Comparison of ENCODE assay signal across 8 cellular contexts in the genomic region with DNA sequence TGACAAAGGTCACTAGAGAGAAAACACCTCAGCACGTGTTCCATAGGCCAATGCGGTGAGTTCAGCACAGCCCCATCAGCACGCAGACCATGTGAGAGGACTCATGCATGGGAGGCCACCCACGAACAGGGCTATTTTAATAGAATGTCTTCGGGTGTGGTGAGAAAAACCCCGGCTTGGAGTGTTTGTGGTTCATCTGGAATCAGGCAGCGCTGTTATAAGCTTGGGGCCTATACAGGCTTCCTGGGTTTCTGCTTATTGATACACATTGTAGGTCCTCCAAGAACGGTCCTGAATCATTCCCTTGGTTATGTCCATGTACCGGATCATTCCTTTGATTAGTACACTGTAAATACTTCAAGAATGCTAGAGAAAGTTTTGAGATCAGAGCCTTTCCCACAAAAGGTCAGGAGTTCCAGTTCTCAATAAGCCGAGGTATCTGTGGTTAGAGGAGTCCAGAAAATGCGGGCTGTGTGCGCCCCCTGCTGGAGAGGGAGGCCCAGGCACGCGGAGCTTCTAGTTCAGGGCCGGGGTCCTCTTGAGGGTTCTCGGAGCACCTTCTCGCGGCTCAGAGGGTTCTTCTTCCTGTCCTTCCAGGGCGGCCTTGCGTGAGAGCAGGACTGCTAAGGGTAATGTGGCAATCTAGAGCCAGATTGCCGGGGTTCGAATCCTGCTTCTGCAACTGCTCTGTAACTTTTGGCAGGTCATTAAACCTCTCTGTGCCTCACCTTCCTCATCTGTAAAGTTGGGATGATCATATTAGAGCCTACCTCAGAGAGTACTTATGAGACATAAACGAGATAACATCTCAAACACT. TPM values are rescaled to one million over a fixed set of nuclear protein-coding genes. Genes with fewer than 3 reads are reported as not detected.
DNase-seq lines count a peak whose midpoint lies in the region; ATAC-seq and TF ChIP-seq lines count a peak whose summit lies in the region.

No MANE protein-coding gene starts in this region.

- DNase-seq in DMS 273 (lab: John Stamatoyannopoulos, UW; ENCODE audit: unreplicated experiment) (peak; percentile 78), HL-60 (ENCODE audit: low read depth in 1 of 2, low spot score in 1 of 2) (peak; percentile 45 to 77), PC-3 (peak; percentile 73), activated T-helper 1 cell treated with Interleukin-2 at 50 U/mL for 16 hours (ENCODE audit: low read depth) (peak; percentile 65), fibroblast of the conjunctiva (ENCODE audit: low read depth) (peak; percentile 66), non-pigmented ciliary epithelial cell (ENCODE audit: low read depth) (peak; percentile 90), superior temporal gyrus (ENCODE audit: extremely low spot score) (peak; percentile 85)

- peaks cover 18% of the 10 kb centered on the region for H3K4me1 ChIP-seq in PC-3 (ENCODE audit: insufficient read depth, low read length)

- no peak overlapping the region for H3K9ac ChIP-seq in PC-3 (ENCODE audit: low read length)

- H3K9me2 ChIP-seq in PC-3 (replicated peaks; ENCODE audit: low read length), result no peaks in the 10 kb centered on the region

- CTCF ChIA-PET in PC-3 (lab: Charles Lee), result no interaction called here

- TF ChIP-seq CTCF in HL-60 (IDR thresholded peaks at IDR 0.05; ENCODE audit: insufficient read depth, low read length) (peak; percentile 84), PC-3 (conservative IDR thresholded peaks at IDR 0.05; ENCODE audit: low read depth, low read length) (peak; percentile 94)

- POLR2A ChIA-PET in PC-3 (lab: Charles Lee; ENCODE audit: unreplicated experiment), result interaction anchor here (0.6 kb wide), 1 partner anchor 44 kb away, joined by 4 read pairs; no protein-coding TSS in a partner anchor

- no peak overlapping the region for H3K27ac ChIP-seq in HL-60 (replicated peaks)
- H3K27ac ChIP-seq in PC-3 (ENCODE audit: low read length), result no peak overlapping the region

- ATAC-seq in GM21367 (IDR thresholded peaks at IDR 0.05; ENCODE audit: unreplicated experiment) (peak; percentile 81), PC-3 (peak; percentile 67)

- H3K4me3 ChIP-seq in HL-60 (replicated peaks; ENCODE audit: insufficient read depth, low read length), result no peak overlapping the region
- H3K4me3 ChIP-seq in PC-3 (ENCODE audit: low read length), result no peak overlapping the region

- H4K20me1 ChIP-seq in PC-3 (ENCODE audit: low read length), result no peaks in the 10 kb centered on the region

- H3K27me3 ChIP-seq in HL-60 (ENCODE audit: insufficient read depth, poor library complexity, severe bottlenecking) (no peaks in the 10 kb centered on the region), PC-3 (ENCODE audit: low read length) (no peaks in the 10 kb centered on the region)

- H3K9me3 ChIP-seq in PC-3 (ENCODE audit: low read length), result no peaks in the 10 kb centered on the region

- no peaks in the 10 kb centered on the region; the same call in 1 of the 2 replicates for H3K36me3 ChIP-seq in PC-3 (ENCODE audit: low read depth, low read length)

- no peaks in the 10 kb centered on the region for H3F3A ChIP-seq in PC-3 (ENCODE audit: low read length, unreplicated experiment)

- H3K79me2 ChIP-seq in PC-3 (ENCODE audit: low read length), result no peaks in the 10 kb centered on the region

- H2AFZ ChIP-seq in PC-3 (ENCODE audit: low read length), result peak overlapping the region; percentile 38; the same call in 1 of the 2 replicates

- 0 out of 2 replicates have a peak overlapping the region, but pooled peaks have one; percentile 14 for H3K4me2 ChIP-seq in PC-3 (ENCODE audit: low read length)

- BruUV-seq in PC-3 (replicated peaks; lab: Mats Ljungman, UMichigan), result no TSS peak

- intact Hi-C loops in PC-3 (cut with micrococcal nuclease), result loop anchor here (1.0 to 2.0 kb wide), 3 partner anchors 411 to 668 kb away; no protein-coding TSS in a partner anchor

RNA-seq across cellular contexts. Expression of a gene that starts 51.8 kb away (rescaled TPM):
- not detected in 2 replicates for total RNA-seq in PC-3 (2014; rRNA removed)
